In genomic region chrX:113389846-113390245, GRCh38 we compare ENCODE assay signal across 23 cellular contexts.
"Had no signal": no experiment of that assay in that cellular context is flagged by ENCODE, and none has a peak within 500 bp of the region (broad histone marks: within the 10 kb centered on the region; RNA-seq: fewer than 3 reads in every experiment).

No MANE protein-coding gene starts in this region.

- H3K27ac Mint-ChIP-seq: dendritic cell treated with granulocyte-macrophage colony-stimulating factor and Interleukin-4, amounts not matched to agents 40 ng/mL and 50 ng/mL, for 4 days; effector memory CD8-positive, alpha-beta T cell; endodermal cell; naive thymus-derived CD4-positive, alpha-beta T cell had no signal

- H3K9me3 ChIP-seq: colonic mucosa, esophagus squamous epithelium, gastrocnemius medialis, lower lobe of right lung had no signal

- H3K27me3 ChIP-seq: colonic mucosa, esophagus squamous epithelium, left lung had no signal

- H3K4me1 ChIP-seq: colonic mucosa, esophagus squamous epithelium, gastrocnemius medialis, heart right ventricle, left lung, lower lobe of right lung had no signal

- DNase-seq: colonic mucosa; cortex of kidney; effector CD8-positive, alpha-beta T cell; effector memory CD8-positive, alpha-beta T cell; endodermal cell; erythroblast; esophagus squamous epithelium; foreskin fibroblast; foreskin melanocyte; gastrocnemius medialis; glutamatergic neuron; head of caudate nucleus; heart right ventricle; hippocampal formation; left cardiac atrium; left lung; left ventricle myocardium superior; lower lobe of right lung; mesenchymal stem cell; midbrain; naive thymus-derived CD4-positive, alpha-beta T cell had no signal

- H3K36me3 Mint-ChIP-seq: naive thymus-derived CD4-positive, alpha-beta T cell had no signal

- H3K4me3 ChIP-seq: colonic mucosa, esophagus squamous epithelium, gastrocnemius medialis, heart right ventricle, left lung, lower lobe of right lung had no signal

- H3K4me3 Mint-ChIP-seq: dendritic cell treated with granulocyte-macrophage colony-stimulating factor and Interleukin-4, amounts not matched to agents 40 ng/mL and 50 ng/mL, for 4 days; effector memory CD8-positive, alpha-beta T cell; endodermal cell; naive thymus-derived CD4-positive, alpha-beta T cell had no signal

- ATAC-seq: effector memory CD8-positive, alpha-beta T cell; esophagus mucosa; gastrocnemius medialis; heart right ventricle; left cardiac atrium; left lung; left ventricle myocardium superior; lower lobe of right lung; naive thymus-derived CD4-positive, alpha-beta T cell had no signal

- H3K27me3 Mint-ChIP-seq: dendritic cell treated with granulocyte-macrophage colony-stimulating factor and Interleukin-4, amounts not matched to agents 40 ng/mL and 50 ng/mL, for 4 days; effector memory CD8-positive, alpha-beta T cell; naive thymus-derived CD4-positive, alpha-beta T cell had no signal

- H3K4me1 Mint-ChIP-seq: endodermal cell; naive thymus-derived CD4-positive, alpha-beta T cell had no signal

- H3K36me3 ChIP-seq: colonic mucosa, esophagus squamous epithelium, gastrocnemius medialis, heart right ventricle, left lung, lower lobe of right lung had no signal
